ENCODE assay signal across 2 cellular contexts in the genomic region with DNA sequence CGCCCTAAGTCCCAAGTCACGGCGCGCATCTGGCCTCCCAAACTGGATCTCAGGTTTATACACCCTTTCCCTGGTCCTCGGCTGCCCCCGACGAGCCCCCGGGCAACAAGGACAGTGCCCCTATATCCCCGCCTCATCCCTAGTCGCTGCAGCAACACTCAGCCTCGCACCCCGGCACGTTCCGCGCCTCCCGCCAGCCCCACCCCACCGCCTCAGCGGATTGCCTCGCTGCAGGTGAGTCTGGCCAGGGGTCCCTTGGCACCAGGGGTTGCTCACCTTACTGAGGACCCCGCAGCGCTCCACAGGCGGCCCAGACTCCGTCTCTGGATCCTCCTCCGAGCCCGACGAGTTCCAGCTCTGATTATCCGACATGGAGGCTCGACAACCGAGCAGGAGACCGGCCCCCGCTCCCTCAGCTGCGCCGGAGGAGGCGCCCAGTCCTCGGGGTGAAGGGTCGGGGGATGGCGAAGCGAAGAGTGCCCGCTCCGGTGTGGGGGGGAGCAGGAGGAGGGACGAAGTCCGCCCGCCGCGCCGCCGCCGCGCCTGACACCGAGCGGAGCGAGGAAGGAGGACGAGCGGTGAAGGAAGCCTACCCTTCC.
TF ChIP-seq lines count a peak whose summit lies in the region.

No MANE protein-coding gene starts in this region.

TF ChIP-seq in IMR-90, 13 proteins besides CTCF, POLR2A, EP300 and RAD21:
- TF ChIP-seq BHLHE40 (IDR thresholded peaks at IDR 0.05; ENCODE audit: low read depth, low read length), result peak; percentile 36; the same call in 1 of the 2 replicates
- TF ChIP-seq SMC3 (IDR thresholded peaks at IDR 0.05; ENCODE audit: low read depth, low read length), result no peak

TF ChIP-seq in endothelial cell of umbilical vein, 7 proteins besides CTCF, POLR2A, EP300 and RAD21:
- TF ChIP-seq, protein P1, sequence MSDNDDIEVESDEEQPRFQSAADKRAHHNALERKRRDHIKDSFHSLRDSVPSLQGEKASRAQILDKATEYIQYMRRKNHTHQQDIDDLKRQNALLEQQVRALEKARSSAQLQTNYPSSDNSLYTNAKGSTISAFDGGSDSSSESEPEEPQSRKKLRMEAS (IDR thresholded peaks at IDR 0.05; ENCODE audit: insufficient read depth, insufficient read length), result no peak
- TF ChIP-seq POLR2AphosphoS5 (IDR thresholded peaks at IDR 0.05; ENCODE audit: insufficient read depth, low read depth, low read length), result no peak
- TF ChIP-seq EZH2 (IDR thresholded peaks at IDR 0.05; ENCODE audit: borderline replicate concordance, low read depth, low read length, severe bottlenecking), result no peak
- no peak for TF ChIP-seq MYC (IDR thresholded peaks at IDR 0.05; ENCODE audit: low read depth, low read length)
- TF ChIP-seq JUN (IDR thresholded peaks at IDR 0.05; ENCODE audit: borderline replicate concordance, insufficient read depth, insufficient read length, low read depth), result no peak
- no peak for TF ChIP-seq FOS (IDR thresholded peaks at IDR 0.05; ENCODE audit: borderline replicate concordance, insufficient read depth, low read length)
- no peak for TF ChIP-seq GATA2 (IDR thresholded peaks at IDR 0.05; ENCODE audit: insufficient read depth, insufficient read length, low read depth, low read length)
